ENCODE assay signal across 1 cellular context in the genomic region with DNA sequence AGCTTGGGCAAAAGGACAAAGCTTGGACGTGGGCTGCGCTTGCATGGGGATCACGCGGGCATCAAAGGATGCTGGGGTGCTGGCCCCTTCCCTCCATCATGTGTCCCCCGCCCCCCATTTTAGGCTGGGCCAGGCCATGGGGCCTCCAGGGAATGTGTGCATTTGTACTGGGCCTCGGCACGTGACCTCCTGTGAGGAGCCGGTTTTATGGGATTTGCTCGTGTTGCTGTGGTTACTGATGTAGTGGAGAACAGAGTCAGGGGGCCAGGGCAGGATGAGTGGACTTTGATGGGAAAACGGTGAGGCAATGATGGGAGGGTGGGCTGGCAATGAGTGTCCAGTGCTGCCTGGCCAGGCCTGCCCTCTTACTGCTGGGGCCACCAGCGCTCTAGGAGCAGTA.
TF ChIP-seq lines count a peak whose summit lies in the region.

No MANE protein-coding gene starts in this region.

TF ChIP-seq in WTC11, 78 proteins besides CTCF, POLR2A, EP300 and RAD21 (continued from another document):
- TF ChIP-seq, protein P1, sequence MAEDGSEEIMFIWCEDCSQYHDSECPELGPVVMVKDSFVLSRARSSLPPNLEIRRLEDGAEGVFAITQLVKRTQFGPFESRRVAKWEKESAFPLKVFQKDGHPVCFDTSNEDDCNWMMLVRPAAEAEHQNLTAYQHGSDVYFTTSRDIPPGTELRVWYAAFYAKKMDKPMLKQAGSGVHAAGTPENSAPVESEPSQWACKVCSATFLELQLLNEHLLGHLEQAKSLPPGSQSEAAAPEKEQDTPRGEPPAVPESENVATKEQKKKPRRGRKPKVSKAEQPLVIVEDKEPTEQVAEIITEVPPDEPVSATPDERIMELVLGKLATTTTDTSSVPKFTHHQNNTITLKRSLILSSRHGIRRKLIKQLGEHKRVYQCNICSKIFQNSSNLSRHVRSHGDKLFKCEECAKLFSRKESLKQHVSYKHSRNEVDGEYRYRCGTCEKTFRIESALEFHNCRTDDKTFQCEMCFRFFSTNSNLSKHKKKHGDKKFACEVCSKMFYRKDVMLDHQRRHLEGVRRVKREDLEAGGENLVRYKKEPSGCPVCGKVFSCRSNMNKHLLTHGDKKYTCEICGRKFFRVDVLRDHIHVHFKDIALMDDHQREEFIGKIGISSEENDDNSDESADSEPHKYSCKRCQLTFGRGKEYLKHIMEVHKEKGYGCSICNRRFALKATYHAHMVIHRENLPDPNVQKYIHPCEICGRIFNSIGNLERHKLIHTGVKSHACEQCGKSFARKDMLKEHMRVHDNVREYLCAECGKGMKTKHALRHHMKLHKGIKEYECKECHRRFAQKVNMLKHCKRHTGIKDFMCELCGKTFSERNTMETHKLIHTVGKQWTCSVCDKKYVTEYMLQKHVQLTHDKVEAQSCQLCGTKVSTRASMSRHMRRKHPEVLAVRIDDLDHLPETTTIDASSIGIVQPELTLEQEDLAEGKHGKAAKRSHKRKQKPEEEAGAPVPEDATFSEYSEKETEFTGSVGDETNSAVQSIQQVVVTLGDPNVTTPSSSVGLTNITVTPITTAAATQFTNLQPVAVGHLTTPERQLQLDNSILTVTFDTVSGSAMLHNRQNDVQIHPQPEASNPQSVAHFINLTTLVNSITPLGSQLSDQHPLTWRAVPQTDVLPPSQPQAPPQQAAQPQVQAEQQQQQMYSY (CRISPR knock-in tag; IDR thresholded peaks at IDR 0.05) = no peak
- no peak for TF ChIP-seq MYBL2 (CRISPR knock-in tag; IDR thresholded peaks at IDR 0.05)
- no peak for TF ChIP-seq FOXJ3 (CRISPR knock-in tag; IDR thresholded peaks at IDR 0.05; ENCODE audit: borderline replicate concordance)
- TF ChIP-seq, protein P2, sequence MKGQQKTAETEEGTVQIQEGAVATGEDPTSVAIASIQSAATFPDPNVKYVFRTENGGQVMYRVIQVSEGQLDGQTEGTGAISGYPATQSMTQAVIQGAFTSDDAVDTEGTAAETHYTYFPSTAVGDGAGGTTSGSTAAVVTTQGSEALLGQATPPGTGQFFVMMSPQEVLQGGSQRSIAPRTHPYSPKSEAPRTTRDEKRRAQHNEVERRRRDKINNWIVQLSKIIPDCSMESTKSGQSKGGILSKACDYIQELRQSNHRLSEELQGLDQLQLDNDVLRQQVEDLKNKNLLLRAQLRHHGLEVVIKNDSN (CRISPR knock-in tag; IDR thresholded peaks at IDR 0.05) = no peak
- TF ChIP-seq PRRX2 (CRISPR knock-in tag; IDR thresholded peaks at IDR 0.05) = no peak
- TF ChIP-seq SMAD3 (CRISPR knock-in tag; IDR thresholded peaks at IDR 0.05; ENCODE audit: borderline replicate concordance) = no peak
- no peak for TF ChIP-seq NFATC4 (CRISPR knock-in tag; IDR thresholded peaks at IDR 0.05)
- TF ChIP-seq CREB1 (CRISPR knock-in tag; IDR thresholded peaks at IDR 0.05) = no peak
- TF ChIP-seq, protein P3, sequence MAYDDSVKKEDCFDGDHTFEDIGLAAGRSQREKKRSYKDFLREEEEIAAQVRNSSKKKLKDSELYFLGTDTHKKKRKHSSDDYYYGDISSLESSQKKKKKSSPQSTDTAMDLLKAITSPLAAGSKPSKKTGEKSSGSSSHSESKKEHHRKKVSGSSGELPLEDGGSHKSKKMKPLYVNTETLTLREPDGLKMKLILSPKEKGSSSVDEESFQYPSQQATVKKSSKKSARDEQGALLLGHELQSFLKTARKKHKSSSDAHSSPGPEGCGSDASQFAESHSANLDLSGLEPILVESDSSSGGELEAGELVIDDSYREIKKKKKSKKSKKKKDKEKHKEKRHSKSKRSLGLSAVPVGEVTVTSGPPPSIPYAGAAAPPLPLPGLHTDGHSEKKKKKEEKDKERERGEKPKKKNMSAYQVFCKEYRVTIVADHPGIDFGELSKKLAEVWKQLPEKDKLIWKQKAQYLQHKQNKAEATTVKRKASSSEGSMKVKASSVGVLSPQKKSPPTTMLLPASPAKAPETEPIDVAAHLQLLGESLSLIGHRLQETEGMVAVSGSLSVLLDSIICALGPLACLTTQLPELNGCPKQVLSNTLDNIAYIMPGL (CRISPR knock-in tag; IDR thresholded peaks at IDR 0.05) = no peak
- no peak for TF ChIP-seq ZNF219 (CRISPR knock-in tag; IDR thresholded peaks at IDR 0.05; ENCODE audit: borderline replicate concordance)
- no peak for TF ChIP-seq ELF4 (CRISPR knock-in tag; IDR thresholded peaks at IDR 0.05; ENCODE audit: low read depth)
TF ChIP-seq in WTC11: peak in this region for 0.
